ENCODE assay signal across 20 cellular contexts in genomic region chr2:73696521-73696920, GRCh38. TPM values are rescaled to one million over a fixed set of nuclear protein-coding genes. Genes with fewer than 3 reads are reported as not detected.
"Had no signal": no experiment of that assay in that cellular context is flagged by ENCODE, and none has a peak within 500 bp of the region (broad histone marks: within the 10 kb centered on the region; RNA-seq: fewer than 3 reads in every experiment).

No MANE protein-coding gene starts in this region.

RNA-seq across cellular contexts. Expression of gene NAT8, which starts 54.3 kb away (rescaled TPM):
- total RNA-seq: activated naive CD4-positive, alpha-beta T cell treated with anti-CD3 and anti-CD28 coated beads for 36 hours; activated naive CD4-positive, alpha-beta T cell treated with anti-CD3 and anti-CD28 coated beads, Interleukin-2, amount 50 U/mL, for 72 hours; activated naive CD8-positive, alpha-beta T cell treated with anti-CD3 and anti-CD28 coated beads for 36 hours; activated naive CD8-positive, alpha-beta T cell treated with anti-CD3 and anti-CD28 coated beads, Interleukin-2, amount 10 ng/mL, durations not matched to agents 7 days and 5 days; activated T-cell treated with anti-CD3 and anti-CD28 coated beads, Interleukin-2, amount 50 U/mL, for 4 hours; activated T-cell treated with anti-CD3 and anti-CD28 coated beads, Interleukin-2, amount 50 U/mL, for 72 hours; activated T-helper 1 cell treated with anti-CD3 and anti-CD28 coated beads, Interleukin-12 subunit alpha, Interleukin-12 subunit beta, Interleukin-2, Interleukin-4 antibody, amounts not matched to agents 30 ng/mL and 10 ng/mL and 1 ng/mL, durations not matched to agents 14 hours and 24 hours and 36 hours; activated T-helper 17 cell treated with anti-CD3 and anti-CD28 coated beads, Interleukin-2, amount 50 U/mL, for 72 hours; activated T-helper 2 cell treated with anti-CD3 and anti-CD28 coated beads, Interferon-gamma antibody, Interleukin-2, Interleukin-4, amounts not matched to agents 10 μg/mL and 5 μg/mL and 100 μg/mL, durations not matched to agents 14 hours and 24 hours and 36 hours; aorta; ascending aorta; astrocyte; body of pancreas; breast epithelium; bronchial epithelial cell; cardiac muscle cell; cardiac septum; cerebellum; chondrocyte had no signal
- polyA plus RNA-seq: adipose tissue, aorta, cardiac muscle cell had no signal
